1 cellular context compared by ENCODE assay signal in the genomic region with DNA sequence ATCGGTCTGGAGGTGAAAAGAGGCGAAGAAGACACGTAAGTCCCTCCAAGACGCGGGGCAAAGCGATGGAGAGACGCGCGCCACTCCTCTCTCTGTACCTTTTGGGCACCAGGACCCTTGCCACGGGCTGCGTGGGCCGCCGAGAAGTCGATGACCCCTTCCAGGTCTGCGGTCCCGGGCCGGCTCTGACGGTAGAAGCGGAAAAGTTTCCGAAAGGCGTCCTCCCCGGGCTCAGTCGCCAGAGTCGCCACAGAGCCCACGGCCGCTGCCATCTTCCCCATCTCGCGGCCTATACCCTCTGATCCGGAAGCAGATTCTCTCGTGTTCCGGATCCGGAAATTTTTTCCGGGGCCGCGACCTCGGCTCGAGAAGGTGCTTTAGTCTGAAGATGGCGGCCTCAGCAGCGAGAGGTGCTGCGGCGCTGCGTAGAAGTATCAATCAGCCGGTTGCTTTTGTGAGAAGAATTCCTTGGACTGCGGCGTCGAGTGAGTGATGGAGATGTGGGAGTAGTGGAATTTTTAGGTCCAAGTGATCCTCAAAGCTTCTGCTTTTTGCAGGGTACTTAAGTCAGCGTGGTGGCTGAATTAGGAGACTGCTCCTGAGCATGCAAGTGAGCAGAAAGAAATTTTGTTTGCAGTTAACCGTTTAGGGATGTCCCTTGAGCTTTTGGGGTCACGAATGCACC.
A peak's percentile ranks its signal among the peaks of the same experiment; 100 is the strongest.
TF ChIP-seq lines count a peak whose summit lies in the region.

A gene with protein sequence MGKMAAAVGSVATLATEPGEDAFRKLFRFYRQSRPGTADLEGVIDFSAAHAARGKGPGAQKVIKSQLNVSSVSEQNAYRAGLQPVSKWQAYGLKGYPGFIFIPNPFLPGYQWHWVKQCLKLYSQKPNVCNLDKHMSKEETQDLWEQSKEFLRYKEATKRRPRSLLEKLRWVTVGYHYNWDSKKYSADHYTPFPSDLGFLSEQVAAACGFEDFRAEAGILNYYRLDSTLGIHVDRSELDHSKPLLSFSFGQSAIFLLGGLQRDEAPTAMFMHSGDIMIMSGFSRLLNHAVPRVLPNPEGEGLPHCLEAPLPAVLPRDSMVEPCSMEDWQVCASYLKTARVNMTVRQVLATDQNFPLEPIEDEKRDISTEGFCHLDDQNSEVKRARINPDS (minus strand): TSS at position 300 of the 685 bp plus-strand sequence. CDS start 19 bp downstream, at position 281.
SLIRP (plus strand) TSS at position 380 of the 685 bp plus-strand sequence; CDS start at position 389, 9 bp downstream.

TF ChIP-seq in HepG2, 621 proteins besides CTCF, POLR2A, EP300 and RAD21 (continued from another document and continues in another):
- TF ChIP-seq SP5 (CRISPR knock-in tag; IDR thresholded peaks at IDR 0.05; ENCODE audit: borderline replicate concordance, low read depth) (no peak), ZSCAN12 (CRISPR knock-in tag; IDR thresholded peaks at IDR 0.05) (no peak), SAFB2 (CRISPR knock-in tag; IDR thresholded peaks at IDR 0.05; ENCODE audit: borderline replicate concordance, low read depth) (no peak), SPEN (CRISPR knock-in tag; IDR thresholded peaks at IDR 0.05; ENCODE audit: low read depth) (no peak), MYNN (CRISPR knock-in tag; IDR thresholded peaks at IDR 0.05; ENCODE audit: low read depth) (no peak), ZMAT5 (CRISPR knock-in tag; IDR thresholded peaks at IDR 0.05; ENCODE audit: borderline replicate concordance, low read depth) (no peak), CHD4 (IDR thresholded peaks at IDR 0.05; ENCODE audit: borderline replicate concordance, low read length) (no peak), SRF (IDR thresholded peaks at IDR 0.05; ENCODE audit: low read depth, low read length) (no peak), MAZ (IDR thresholded peaks at IDR 0.05; ENCODE audit: borderline replicate concordance, low read depth, low read length) (no peak), MAZ (CRISPR knock-in tag; IDR thresholded peaks at IDR 0.05; ENCODE audit: low read depth) (peak; percentile 70; the same call in 1 of the 2 replicates), HCFC1 (IDR thresholded peaks at IDR 0.05; ENCODE audit: low read depth, low read length) (peak; percentile 69), ZNF160 (CRISPR knock-in tag; IDR thresholded peaks at IDR 0.05) (no peak), ZNF891 (CRISPR knock-in tag; IDR thresholded peaks at IDR 0.05) (peak; percentile 83), ZFP91 (CRISPR knock-in tag; IDR thresholded peaks at IDR 0.05; ENCODE audit: borderline replicate concordance) (peak; percentile 72; the same call in 1 of the 2 replicates), ZNF562 (CRISPR knock-in tag; IDR thresholded peaks at IDR 0.05; ENCODE audit: borderline replicate concordance) (no peak), HNRNPUL1 (IDR thresholded peaks at IDR 0.05; ENCODE audit: low read depth, low read length) (no peak), MAFG (CRISPR knock-in tag; IDR thresholded peaks at IDR 0.05) (no peak), TAF1 (CRISPR knock-in tag; IDR thresholded peaks at IDR 0.05) (peak; percentile 97), MBNL3 (CRISPR knock-in tag; conservative IDR thresholded peaks at IDR 0.05) (no peak), ARNT (IDR thresholded peaks at IDR 0.05) (no peak), ZBTB46 (CRISPR knock-in tag; IDR thresholded peaks at IDR 0.05; ENCODE audit: borderline replicate concordance) (no peak), SATB2 (CRISPR knock-in tag; IDR thresholded peaks at IDR 0.05) (peak; percentile 82; the same call in 1 of the 2 replicates), MTF1 (CRISPR knock-in tag; IDR thresholded peaks at IDR 0.05) (no peak), ZNF10 (CRISPR knock-in tag; IDR thresholded peaks at IDR 0.05; ENCODE audit: borderline replicate concordance, low read depth) (no peak), SNAPC2 (CRISPR knock-in tag; IDR thresholded peaks at IDR 0.05) (peak; percentile 77; the same call in 1 of the 2 replicates), KLF13 (CRISPR knock-in tag; IDR thresholded peaks at IDR 0.05) (no peak), CHCHD3 (CRISPR knock-in tag; IDR thresholded peaks at IDR 0.05) (no peak), DR1 (CRISPR knock-in tag; IDR thresholded peaks at IDR 0.05) (0 out of 2 replicates have a peak, but pooled peaks have one; percentile 32), HOXA3 (CRISPR knock-in tag; IDR thresholded peaks at IDR 0.05) (peak; percentile 89), LBX2 (CRISPR knock-in tag; IDR thresholded peaks at IDR 0.05; ENCODE audit: borderline replicate concordance) (no peak), PHF21A (CRISPR knock-in tag; IDR thresholded peaks at IDR 0.05) (0 out of 2 replicates have a peak, but pooled peaks have one; percentile 70), WIZ (CRISPR knock-in tag; IDR thresholded peaks at IDR 0.05) (no peak)
- TF ChIP-seq, protein P1, sequence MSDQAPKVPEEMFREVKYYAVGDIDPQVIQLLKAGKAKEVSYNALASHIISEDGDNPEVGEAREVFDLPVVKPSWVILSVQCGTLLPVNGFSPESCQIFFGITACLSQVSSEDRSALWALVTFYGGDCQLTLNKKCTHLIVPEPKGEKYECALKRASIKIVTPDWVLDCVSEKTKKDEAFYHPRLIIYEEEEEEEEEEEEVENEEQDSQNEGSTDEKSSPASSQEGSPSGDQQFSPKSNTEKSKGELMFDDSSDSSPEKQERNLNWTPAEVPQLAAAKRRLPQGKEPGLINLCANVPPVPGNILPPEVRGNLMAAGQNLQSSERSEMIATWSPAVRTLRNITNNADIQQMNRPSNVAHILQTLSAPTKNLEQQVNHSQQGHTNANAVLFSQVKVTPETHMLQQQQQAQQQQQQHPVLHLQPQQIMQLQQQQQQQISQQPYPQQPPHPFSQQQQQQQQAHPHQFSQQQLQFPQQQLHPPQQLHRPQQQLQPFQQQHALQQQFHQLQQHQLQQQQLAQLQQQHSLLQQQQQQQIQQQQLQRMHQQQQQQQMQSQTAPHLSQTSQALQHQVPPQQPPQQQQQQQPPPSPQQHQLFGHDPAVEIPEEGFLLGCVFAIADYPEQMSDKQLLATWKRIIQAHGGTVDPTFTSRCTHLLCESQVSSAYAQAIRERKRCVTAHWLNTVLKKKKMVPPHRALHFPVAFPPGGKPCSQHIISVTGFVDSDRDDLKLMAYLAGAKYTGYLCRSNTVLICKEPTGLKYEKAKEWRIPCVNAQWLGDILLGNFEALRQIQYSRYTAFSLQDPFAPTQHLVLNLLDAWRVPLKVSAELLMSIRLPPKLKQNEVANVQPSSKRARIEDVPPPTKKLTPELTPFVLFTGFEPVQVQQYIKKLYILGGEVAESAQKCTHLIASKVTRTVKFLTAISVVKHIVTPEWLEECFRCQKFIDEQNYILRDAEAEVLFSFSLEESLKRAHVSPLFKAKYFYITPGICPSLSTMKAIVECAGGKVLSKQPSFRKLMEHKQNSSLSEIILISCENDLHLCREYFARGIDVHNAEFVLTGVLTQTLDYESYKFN (CRISPR knock-in tag; conservative IDR thresholded peaks at IDR 0.05): no peak; the same call in 1 of the 2 replicates
- TF ChIP-seq, protein P2, sequence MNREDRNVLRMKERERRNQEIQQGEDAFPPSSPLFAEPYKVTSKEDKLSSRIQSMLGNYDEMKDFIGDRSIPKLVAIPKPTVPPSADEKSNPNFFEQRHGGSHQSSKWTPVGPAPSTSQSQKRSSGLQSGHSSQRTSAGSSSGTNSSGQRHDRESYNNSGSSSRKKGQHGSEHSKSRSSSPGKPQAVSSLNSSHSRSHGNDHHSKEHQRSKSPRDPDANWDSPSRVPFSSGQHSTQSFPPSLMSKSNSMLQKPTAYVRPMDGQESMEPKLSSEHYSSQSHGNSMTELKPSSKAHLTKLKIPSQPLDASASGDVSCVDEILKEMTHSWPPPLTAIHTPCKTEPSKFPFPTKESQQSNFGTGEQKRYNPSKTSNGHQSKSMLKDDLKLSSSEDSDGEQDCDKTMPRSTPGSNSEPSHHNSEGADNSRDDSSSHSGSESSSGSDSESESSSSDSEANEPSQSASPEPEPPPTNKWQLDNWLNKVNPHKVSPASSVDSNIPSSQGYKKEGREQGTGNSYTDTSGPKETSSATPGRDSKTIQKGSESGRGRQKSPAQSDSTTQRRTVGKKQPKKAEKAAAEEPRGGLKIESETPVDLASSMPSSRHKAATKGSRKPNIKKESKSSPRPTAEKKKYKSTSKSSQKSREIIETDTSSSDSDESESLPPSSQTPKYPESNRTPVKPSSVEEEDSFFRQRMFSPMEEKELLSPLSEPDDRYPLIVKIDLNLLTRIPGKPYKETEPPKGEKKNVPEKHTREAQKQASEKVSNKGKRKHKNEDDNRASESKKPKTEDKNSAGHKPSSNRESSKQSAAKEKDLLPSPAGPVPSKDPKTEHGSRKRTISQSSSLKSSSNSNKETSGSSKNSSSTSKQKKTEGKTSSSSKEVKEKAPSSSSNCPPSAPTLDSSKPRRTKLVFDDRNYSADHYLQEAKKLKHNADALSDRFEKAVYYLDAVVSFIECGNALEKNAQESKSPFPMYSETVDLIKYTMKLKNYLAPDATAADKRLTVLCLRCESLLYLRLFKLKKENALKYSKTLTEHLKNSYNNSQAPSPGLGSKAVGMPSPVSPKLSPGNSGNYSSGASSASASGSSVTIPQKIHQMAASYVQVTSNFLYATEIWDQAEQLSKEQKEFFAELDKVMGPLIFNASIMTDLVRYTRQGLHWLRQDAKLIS (CRISPR knock-in tag; IDR thresholded peaks at IDR 0.05): no peak
- TF ChIP-seq, protein P3, sequence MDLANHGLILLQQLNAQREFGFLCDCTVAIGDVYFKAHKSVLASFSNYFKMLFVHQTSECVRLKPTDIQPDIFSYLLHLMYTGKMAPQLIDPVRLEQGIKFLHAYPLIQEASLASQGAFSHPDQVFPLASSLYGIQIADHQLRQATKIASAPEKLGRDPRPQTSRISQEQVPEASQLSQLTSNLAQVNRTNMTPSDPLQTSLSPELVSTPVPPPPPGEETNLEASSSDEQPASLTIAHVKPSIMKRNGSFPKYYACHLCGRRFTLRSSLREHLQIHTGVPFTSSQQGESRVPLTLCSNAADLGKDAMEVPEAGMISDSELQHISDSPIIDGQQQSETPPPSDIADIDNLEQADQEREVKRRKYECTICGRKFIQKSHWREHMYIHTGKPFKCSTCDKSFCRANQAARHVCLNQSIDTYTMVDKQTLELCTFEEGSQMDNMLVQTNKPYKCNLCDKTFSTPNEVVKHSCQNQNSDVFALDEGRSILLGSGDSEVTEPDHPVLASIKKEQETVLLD (CRISPR knock-in tag; IDR thresholded peaks at IDR 0.05; ENCODE audit: low read depth): no peak
- TF ChIP-seq, protein P4, sequence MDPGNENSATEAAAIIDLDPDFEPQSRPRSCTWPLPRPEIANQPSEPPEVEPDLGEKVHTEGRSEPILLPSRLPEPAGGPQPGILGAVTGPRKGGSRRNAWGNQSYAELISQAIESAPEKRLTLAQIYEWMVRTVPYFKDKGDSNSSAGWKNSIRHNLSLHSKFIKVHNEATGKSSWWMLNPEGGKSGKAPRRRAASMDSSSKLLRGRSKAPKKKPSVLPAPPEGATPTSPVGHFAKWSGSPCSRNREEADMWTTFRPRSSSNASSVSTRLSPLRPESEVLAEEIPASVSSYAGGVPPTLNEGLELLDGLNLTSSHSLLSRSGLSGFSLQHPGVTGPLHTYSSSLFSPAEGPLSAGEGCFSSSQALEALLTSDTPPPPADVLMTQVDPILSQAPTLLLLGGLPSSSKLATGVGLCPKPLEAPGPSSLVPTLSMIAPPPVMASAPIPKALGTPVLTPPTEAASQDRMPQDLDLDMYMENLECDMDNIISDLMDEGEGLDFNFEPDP (CRISPR knock-in tag; conservative IDR thresholded peaks at IDR 0.05): 0 out of 2 replicates have a peak, but pooled peaks have one; percentile 90
